ENCODE assay signal across 1 cellular context in the genomic region with DNA sequence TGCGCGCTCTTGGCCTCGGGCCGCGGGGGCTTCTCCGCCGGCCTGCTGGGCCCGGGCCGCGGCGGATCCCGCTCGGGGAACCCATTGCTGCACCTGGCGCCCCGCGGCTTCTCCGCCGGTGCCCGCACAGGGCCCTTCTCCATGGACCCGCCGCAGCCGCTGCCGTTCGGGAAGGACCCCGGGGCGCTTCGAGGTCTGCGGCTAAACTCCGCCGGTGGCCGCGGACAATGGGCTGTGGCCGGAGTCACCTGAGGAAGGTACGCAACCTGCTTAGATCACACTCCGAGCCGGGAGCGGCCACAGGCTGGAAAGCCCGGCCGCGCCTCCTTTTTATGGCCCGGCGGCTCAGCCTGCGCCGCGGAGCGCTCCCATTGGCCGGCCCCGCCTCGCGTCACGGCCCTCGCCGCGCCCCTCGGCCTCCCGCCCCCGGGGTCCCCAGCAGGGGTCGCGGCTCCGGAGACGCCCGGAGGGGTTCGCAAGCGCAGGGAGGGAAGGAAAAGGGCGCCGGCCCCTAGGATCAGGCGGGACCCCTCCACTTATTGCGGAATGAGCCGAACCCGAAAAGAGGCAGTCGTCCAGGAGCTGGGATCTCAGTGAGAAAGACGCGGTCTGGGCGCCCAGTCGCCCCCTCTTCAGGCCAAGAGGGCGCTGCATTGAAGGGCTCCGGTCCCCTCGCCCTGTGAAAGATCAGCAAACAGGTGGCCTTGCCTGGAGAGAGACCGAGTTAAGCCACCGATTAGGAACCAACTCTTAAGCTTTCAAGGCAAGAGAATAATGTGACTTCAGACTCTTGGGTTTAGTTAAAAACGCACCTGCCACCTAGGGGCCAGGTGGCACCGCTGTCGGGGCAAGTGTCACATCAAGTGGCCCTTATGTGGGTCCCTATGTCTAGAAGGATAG.
TF ChIP-seq lines count a peak whose summit lies in the region.

GCH1 (minus strand) TSS at position 306 of the 900 bp plus-strand sequence; CDS start at position 143, 163 bp downstream.

TF ChIP-seq in K562, 482 proteins besides CTCF, POLR2A, EP300 and RAD21 (continued from another document and continues in another):
- TF ChIP-seq GMEB1 (CRISPR knock-in tag; IDR thresholded peaks at IDR 0.05) (no peak), POLR2B (IDR thresholded peaks at IDR 0.05; ENCODE audit: low read depth, partially characterized antibody) (peak; percentile 44), GATA2 (CRISPR knock-in tag; IDR thresholded peaks at IDR 0.05) (no peak), RBM25 (IDR thresholded peaks at IDR 0.05; ENCODE audit: low read depth, low read length, severe bottlenecking) (peak; percentile 90), TAL1 (IDR thresholded peaks at IDR 0.05) (no peak), ZNF347 (CRISPR knock-in tag; IDR thresholded peaks at IDR 0.05; ENCODE audit: low read depth) (no peak), MGA (IDR thresholded peaks at IDR 0.05) (no peak), ZFP36 (IDR thresholded peaks at IDR 0.05; ENCODE audit: low read depth, low read length, partially characterized antibody) (no peak), U2AF1 (optimal IDR thresholded peaks at IDR 0.05; ENCODE audit: low read depth, low read length) (no peak), RBM39 (optimal IDR thresholded peaks at IDR 0.05; ENCODE audit: low read depth, low read length) (no peak), NR3C1 (CRISPR knock-in tag; IDR thresholded peaks at IDR 0.05) (no peak), MAFF (IDR thresholded peaks at IDR 0.05; ENCODE audit: low read length) (no peak), ZNF655 (CRISPR knock-in tag; IDR thresholded peaks at IDR 0.05) (no peak), ZBTB11 (CRISPR knock-in tag; IDR thresholded peaks at IDR 0.05) (no peak), MXI1 (IDR thresholded peaks at IDR 0.05; ENCODE audit: low read depth, low read length) (no peak), FOXJ3 (CRISPR knock-in tag; IDR thresholded peaks at IDR 0.05) (no peak), L3MBTL2 (IDR thresholded peaks at IDR 0.05) (peak; percentile 55; the same call in 1 of the 2 replicates)
- TF ChIP-seq, protein P1, sequence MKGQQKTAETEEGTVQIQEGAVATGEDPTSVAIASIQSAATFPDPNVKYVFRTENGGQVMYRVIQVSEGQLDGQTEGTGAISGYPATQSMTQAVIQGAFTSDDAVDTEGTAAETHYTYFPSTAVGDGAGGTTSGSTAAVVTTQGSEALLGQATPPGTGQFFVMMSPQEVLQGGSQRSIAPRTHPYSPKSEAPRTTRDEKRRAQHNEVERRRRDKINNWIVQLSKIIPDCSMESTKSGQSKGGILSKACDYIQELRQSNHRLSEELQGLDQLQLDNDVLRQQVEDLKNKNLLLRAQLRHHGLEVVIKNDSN (CRISPR knock-in tag; IDR thresholded peaks at IDR 0.05) = no peak
- TF ChIP-seq, protein P2, sequence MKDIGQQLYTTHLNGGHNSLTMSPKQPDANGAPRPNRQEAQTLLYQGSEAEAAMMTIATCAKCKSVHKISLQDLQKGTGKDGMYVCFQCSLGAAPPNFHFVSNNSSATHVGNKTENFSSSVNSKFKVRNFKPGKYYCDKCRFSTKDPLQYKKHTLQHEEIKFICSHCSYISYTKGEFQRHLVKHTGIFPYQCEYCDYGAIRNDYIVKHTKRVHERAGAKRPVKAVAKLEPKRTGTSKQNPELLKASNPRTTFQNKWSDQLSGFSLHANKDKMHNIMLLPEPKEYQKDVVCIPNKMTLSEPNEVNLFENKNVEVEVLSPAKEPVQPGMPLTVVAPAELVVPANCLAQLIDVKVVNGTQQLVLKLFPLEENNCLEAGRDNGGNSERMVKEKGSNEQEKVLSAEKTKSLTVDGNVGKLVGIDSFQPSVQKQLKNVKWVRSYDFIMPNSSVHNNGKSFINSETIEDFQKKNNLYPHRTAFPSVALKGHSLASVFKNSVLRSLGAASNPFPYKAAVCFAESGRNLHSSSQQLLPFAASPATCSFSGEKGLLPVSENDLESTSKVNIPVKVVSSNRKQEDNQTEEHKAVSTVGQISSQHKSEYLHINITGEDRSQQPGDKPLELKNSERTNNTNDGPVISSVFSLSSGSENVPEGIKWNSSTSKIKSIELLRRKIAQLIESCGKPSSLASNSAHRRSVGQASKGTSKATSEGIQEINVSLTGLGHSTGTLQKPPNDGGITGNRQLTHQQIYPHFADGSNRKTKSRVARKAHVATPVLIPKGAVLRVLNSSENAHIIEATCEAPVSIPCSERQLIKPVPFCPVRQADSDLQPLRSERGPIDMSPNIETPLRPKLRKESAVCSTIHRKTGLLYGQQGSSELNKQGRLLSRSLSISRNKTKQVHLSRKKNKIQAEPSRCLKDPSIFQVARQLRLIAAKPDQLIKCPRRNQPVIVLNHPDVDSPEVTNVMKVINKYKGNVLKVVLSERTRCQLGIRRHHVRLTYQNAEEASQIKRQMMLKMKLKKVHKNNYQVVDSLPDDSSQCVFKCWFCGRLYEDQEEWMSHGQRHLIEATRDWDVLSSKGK (CRISPR knock-in tag; IDR thresholded peaks at IDR 0.05) = no peak
- TF ChIP-seq, protein P3, sequence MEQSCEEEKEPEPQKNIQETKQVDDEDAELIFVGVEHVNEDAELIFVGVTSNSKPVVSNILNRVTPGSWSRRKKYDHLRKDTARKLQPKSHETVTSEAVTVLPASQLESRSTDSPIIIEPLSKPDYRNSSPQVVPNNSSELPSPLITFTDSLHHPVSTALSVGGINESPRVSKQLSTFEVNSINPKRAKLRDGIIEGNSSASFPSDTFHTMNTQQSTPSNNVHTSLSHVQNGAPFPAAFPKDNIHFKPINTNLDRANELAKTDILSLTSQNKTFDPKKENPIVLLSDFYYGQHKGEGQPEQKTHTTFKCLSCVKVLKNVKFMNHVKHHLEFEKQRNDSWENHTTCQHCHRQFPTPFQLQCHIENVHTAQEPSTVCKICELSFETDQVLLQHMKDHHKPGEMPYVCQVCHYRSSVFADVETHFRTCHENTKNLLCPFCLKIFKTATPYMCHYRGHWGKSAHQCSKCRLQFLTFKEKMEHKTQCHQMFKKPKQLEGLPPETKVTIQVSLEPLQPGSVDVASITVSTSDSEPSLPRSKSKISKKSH (CRISPR knock-in tag; IDR thresholded peaks at IDR 0.05) = no peak
